14 cellular contexts compared by ENCODE assay signal in genomic region chr13:72842991-72843390, GRCh38.
"Had no signal": no experiment of that assay in that cellular context is flagged by ENCODE, and none has a peak within 500 bp of the region (broad histone marks: within the 10 kb centered on the region; RNA-seq: fewer than 3 reads in every experiment).

No MANE protein-coding gene starts in this region.

- H3K4me1 Mint-ChIP-seq: immature natural killer cell had no signal

- H3K4me3 Mint-ChIP-seq: immature natural killer cell, mesothelial cell of epicardium had no signal

- DNase-seq: dermis blood vessel endothelial cell; dorsolateral prefrontal cortex; effector CD4-positive, alpha-beta T cell; effector memory CD4-positive, alpha-beta T cell; foreskin keratinocyte; heart left ventricle; hypothalamus; immature natural killer cell; left cardiac atrium; left lung; left ventricle myocardium superior; lower lobe of right lung; mesenchymal stem cell had no signal

- H3K27ac Mint-ChIP-seq: mesothelial cell of epicardium had no signal
